9 cellular contexts compared by ENCODE assay signal in genomic region chr16:50281391-50282009, GRCh38. TPM values are rescaled to one million over a fixed set of nuclear protein-coding genes. Genes with fewer than 3 reads are reported as not detected.
A peak's percentile ranks its signal among the peaks of the same experiment; 100 is the strongest.
DNase-seq lines count a peak whose midpoint lies in the region; ATAC-seq and TF ChIP-seq lines count a peak whose summit lies in the region.
"Had no signal": no experiment of that assay in that cellular context is flagged by ENCODE, and none has a peak within 500 bp of the region (broad histone marks: within the 10 kb centered on the region; RNA-seq: fewer than 3 reads in every experiment).

No MANE protein-coding gene starts in this region.

- H3K4me1 Mint-ChIP-seq in activated naive CD8-positive, alpha-beta T cell treated with anti-CD3 and anti-CD28 coated beads, Interleukin-2, amount 50 U/mL, for 24 hours: peaks cover 90% of the 10 kb centered on the region
- H3K4me1 Mint-ChIP-seq in natural killer cell (peaks cover 86 to 94% of the 10 kb centered on the region in 2 donors), MCF 10A (ENCODE audit: insufficient read depth, unreplicated experiment) (no peaks in the 10 kb centered on the region)

- peak; percentile 91 for DNase-seq in DMS53 (lab: John Stamatoyannopoulos, UW)
- DNase-seq in activated naive CD8-positive, alpha-beta T cell treated with anti-CD3 and anti-CD28 coated beads, Interleukin-2, amount 50 U/mL, for 24 hours: no peak
- no peak for DNase-seq in natural killer cell
- DNase-seq in MCF 10A (ENCODE audit: unreplicated experiment): no peak
- no peak for DNase-seq in stimulated activated CD4-positive, alpha-beta T cell treated with anti-CD3 and anti-CD28 coated beads, Interleukin-4, amount 100 ng/mL, for 24 hours
- no peak for DNase-seq in COLO829 (ENCODE audit: low spot score)
- DNase-seq: WERI-Rb-1 had no signal

- TF ChIP-seq CTCF in natural killer cell (IDR thresholded peaks at IDR 0.05): no peak
- TF ChIP-seq CTCF in MCF 10A (IDR thresholded peaks at IDR 0.05; ENCODE audit: unreplicated experiment): no peak

- no peaks in the 10 kb centered on the region for H3K9me3 Mint-ChIP-seq in activated naive CD8-positive, alpha-beta T cell treated with anti-CD3 and anti-CD28 coated beads, Interleukin-2, amount 50 U/mL, for 24 hours
- peaks cover 0 to 4% of the 10 kb centered on the region in 2 donors for H3K9me3 Mint-ChIP-seq in natural killer cell
- H3K9me3 Mint-ChIP-seq in MCF 10A (ENCODE audit: unreplicated experiment): no peaks in the 10 kb centered on the region

- ATAC-seq in GM21737 (IDR thresholded peaks at IDR 0.05; ENCODE audit: unreplicated experiment): peak; percentile 1
- no peak for ATAC-seq in activated naive CD8-positive, alpha-beta T cell treated with anti-CD3 and anti-CD28 coated beads, Interleukin-2, amount 50 U/mL, for 24 hours
- ATAC-seq in natural killer cell: no peak
- no peak for ATAC-seq in HG02678 (IDR thresholded peaks at IDR 0.05; ENCODE audit: unreplicated experiment)

- intact Hi-C loops in natural killer cell (cut with micrococcal nuclease): loop anchor here (1.0 to 5.0 kb wide), 4 partner anchors 15 to 57 kb away; partner anchors contain the start of gene ADCY7
- intact Hi-C loops in MCF 10A (cut with micrococcal nuclease): no loop called here

- CTCF ChIA-PET in MCF 10A (lab: Yijun Ruan, JAX): interaction anchor here (0.7 to 1.3 kb wide), 2 partner anchors 17 to 131 kb away, joined by 3 read pairs; no protein-coding TSS in a partner anchor

- POLR2A ChIA-PET in MCF 10A (lab: Yijun Ruan, JAX): no interaction called here

- no peaks in the 10 kb centered on the region for H3K27me3 Mint-ChIP-seq in activated naive CD8-positive, alpha-beta T cell treated with anti-CD3 and anti-CD28 coated beads, Interleukin-2, amount 50 U/mL, for 24 hours
- no peaks in the 10 kb centered on the region for H3K27me3 Mint-ChIP-seq in natural killer cell (ENCODE audit: low read depth in 2 of 2)
- H3K27me3 Mint-ChIP-seq in MCF 10A (ENCODE audit: insufficient read depth, unreplicated experiment): no peaks in the 10 kb centered on the region

- peak overlapping the region; percentile 51 for H3K4me3 Mint-ChIP-seq in activated naive CD8-positive, alpha-beta T cell treated with anti-CD3 and anti-CD28 coated beads, Interleukin-2, amount 50 U/mL, for 24 hours
- H3K4me3 Mint-ChIP-seq in natural killer cell (peak overlapping the region; percentile 91), MCF 10A (ENCODE audit: unreplicated experiment) (no peak overlapping the region)

- BruUV-seq in MCF 10A (replicated peaks; lab: Mats Ljungman, UMichigan): no TSS peak

- H3K27ac Mint-ChIP-seq in activated naive CD8-positive, alpha-beta T cell treated with anti-CD3 and anti-CD28 coated beads, Interleukin-2, amount 50 U/mL, for 24 hours: no peak overlapping the region
- H3K27ac Mint-ChIP-seq in natural killer cell (peak overlapping the region; percentile 91 to 99), MCF 10A (ENCODE audit: low read depth, unreplicated experiment) (no peak overlapping the region)

- H3K36me3 Mint-ChIP-seq in activated naive CD8-positive, alpha-beta T cell treated with anti-CD3 and anti-CD28 coated beads, Interleukin-2, amount 50 U/mL, for 24 hours (ENCODE audit: low read depth): peaks cover 22% of the 10 kb centered on the region
- H3K36me3 Mint-ChIP-seq in natural killer cell (peaks cover 7% of the 10 kb centered on the region), MCF 10A (ENCODE audit: insufficient read depth, unreplicated experiment) (no peaks in the 10 kb centered on the region)

RNA-seq across cellular contexts. Expression of gene ADCY7, which starts 15.1 kb away (rescaled TPM):
- total RNA-seq in natural killer cell (100 to 1,000 TPM; 479 to 591 (median 512) TPM), MCF 10A (2022) (32.9 and 61.5 TPM in 2 replicates)

Comparison
In these comparisons a context has a peak if more than half of its experiments do, and no peak if none do; other contexts are left out.
1. H3K27ac Mint-ChIP-seq: peak in natural killer cell (2 of 2); none in activated naive CD8-positive, alpha-beta T cell treated with anti-CD3 and anti-CD28 coated beads, Interleukin-2, amount 50 U/mL, for 24 hours (single experiment) and MCF 10A (single experiment).